7 cellular contexts compared by ENCODE assay signal in genomic region chr6:18019133-18019532, GRCh38. TPM values are rescaled to one million over a fixed set of nuclear protein-coding genes. Genes with fewer than 3 reads are reported as not detected.
DNase-seq lines count a peak whose midpoint lies in the region; TF ChIP-seq lines count a peak whose summit lies in the region.
"Not testable (repeated sequence)": the region's sequence is repeated elsewhere in the genome, so short reads cannot be mapped to it uniquely, and the experiment has no call there.
"Had no signal": no experiment of that assay in that cellular context is flagged by ENCODE, and none has a peak within 500 bp of the region (broad histone marks: within the 10 kb centered on the region; RNA-seq: fewer than 3 reads in every experiment).

No MANE protein-coding gene starts in this region.

- peak overlapping the region; percentile 62; the same call in 1 of the 2 replicates for H2AFZ ChIP-seq in GM23248

- not testable (repeated sequence) for H3K79me2 ChIP-seq in GM23248 (ENCODE audit: insufficient read depth)

- not testable (repeated sequence) for TF ChIP-seq POLR2A in testis (IDR thresholded peaks at IDR 0.05)

- TF ChIP-seq RAD21 in liver (IDR thresholded peaks at IDR 0.05): not testable (repeated sequence)

- in situ Hi-C loops in GM23248 (cut with MboI): not testable (repeated sequence)

- not testable (repeated sequence) for H3K4me3 ChIP-seq in GM23248; liver (ENCODE audit: low read depth in 1 of 3, low read length in 3 of 3)
- H3K4me3 ChIP-seq in ascending aorta (peak overlapping the region; percentile 9 to 60), endocrine pancreas (ENCODE audit: control insufficient read depth, insufficient read depth, low read length) (peak overlapping the region; percentile 50), left ventricle myocardium inferior (peak overlapping the region; percentile 42), testis (peak overlapping the region; percentile 41 to 56)

- H3K4me2 ChIP-seq in GM23248 (ENCODE audit: unreplicated experiment): not testable (repeated sequence)

- not testable (repeated sequence) for H3K9me3 ChIP-seq in GM23248 (ENCODE audit: low read depth); ascending aorta; endocrine pancreas (ENCODE audit: control insufficient read depth, low read length); left ventricle myocardium inferior (replicated peaks); liver (ENCODE audit: control insufficient read depth in 4 of 4, low read length in 3 of 4); testis

- TF ChIP-seq CTCF in ascending aorta (IDR thresholded peaks at IDR 0.05); left ventricle myocardium inferior (IDR thresholded peaks at IDR 0.05; ENCODE audit: borderline replicate concordance); liver (IDR thresholded peaks at IDR 0.05; ENCODE audit: low read depth, low read length, missing input control); testis (IDR thresholded peaks at IDR 0.05): not testable (repeated sequence)

- peaks cover 14% of the 10 kb centered on the region for H3K4me1 ChIP-seq in GM23248 (ENCODE audit: insufficient read depth)
- not testable (repeated sequence) for H3K4me1 ChIP-seq in ascending aorta; endocrine pancreas (ENCODE audit: control insufficient read depth, insufficient read depth, low read length); left ventricle myocardium inferior; liver (ENCODE audit: control insufficient read depth in 4 of 4, insufficient read depth in 4 of 4, low read length in 3 of 4); testis

- WGBS in GM23248 (ENCODE audit: low coverage in 1 of 2, low lambda C conversion rate in 2 of 2, missing lambda C conversion rate in 2 of 2), 2 experiments: 75 to 79% methylated on average over 4 of the region's 4 CpGs
- whole genome bisulfite sequencing in liver: 69% methylated on average over 4 of the region's 4 CpGs
- WGBS in testis, 2 donors: 49 to 54% methylated on average over 4 of the region's 4 CpGs

- H3K36me3 ChIP-seq in GM23248 (ENCODE audit: low read depth); ascending aorta; endocrine pancreas (ENCODE audit: control insufficient read depth, insufficient read depth, low read length); left ventricle myocardium inferior; liver (ENCODE audit: control insufficient read depth in 4 of 4, insufficient read depth in 3 of 4, low read depth in 1 of 4, low read length in 3 of 4); testis (ENCODE audit: low read depth, missing control alignments): not testable (repeated sequence)

- H3K9me2 ChIP-seq in GM23248 (ENCODE audit: insufficient read depth): not testable (repeated sequence)

- H3K27ac ChIP-seq in GM23248; ascending aorta; left ventricle myocardium inferior (replicated peaks); liver (ENCODE audit: low read depth in 1 of 2, low read length in 2 of 2); testis: not testable (repeated sequence)

- intact Hi-C loops in ascending aorta (cut with DNase I); left ventricle myocardium inferior (cut with micrococcal nuclease); testis (cut with DNase I; ENCODE audit: low total_unique reads): not testable (repeated sequence)

- DNase-seq in GM23248, left ventricle myocardium inferior: not testable (repeated sequence)
- DNase-seq in ascending aorta (ENCODE audit: low spot score in 2 of 2): peak in 1 of 2 donors; percentile 3
- DNase-seq in testis: peak; percentile 68

- H3F3A ChIP-seq in GM23248 (ENCODE audit: insufficient read depth): peaks cover 11% of the 10 kb centered on the region; the same call in 1 of the 2 replicates

- H4K20me1 ChIP-seq in GM23248 (ENCODE audit: insufficient read depth): not testable (repeated sequence)

- H3K27me3 ChIP-seq in GM23248 (replicated peaks; ENCODE audit: insufficient read depth); ascending aorta; endocrine pancreas (ENCODE audit: control insufficient read depth, insufficient read depth, low read length); left ventricle myocardium inferior (ENCODE audit: low read depth); liver (ENCODE audit: control insufficient read depth in 4 of 4, insufficient read depth in 4 of 4, low read length in 3 of 4); testis: not testable (repeated sequence)

- H3K9ac ChIP-seq in GM23248; endocrine pancreas (ENCODE audit: control insufficient read depth, insufficient read depth, low read length); liver (ENCODE audit: low read depth in 1 of 2, low read length in 2 of 2): not testable (repeated sequence)

TF ChIP-seq in liver, 16 proteins besides CTCF, POLR2A, EP300 and RAD21:
- peak; percentile 29 for TF ChIP-seq SP1 (IDR thresholded peaks at IDR 0.05)
TF ChIP-seq in liver: peak in this region for 1; not testable (repeated sequence) for 15.

RNA-seq across cellular contexts. Expression of gene KIF13A, which starts 31.7 kb away (rescaled TPM):
- 46.0 and 47.3 TPM in 2 replicates for total RNA-seq in GM23248 (2014; rRNA removed; shearing (Covaris generic))
- polyA plus RNA-seq in GM23248 (2016; fragmentation: Nextera tagmentation; extraction: Ambion mirVana) (5.0 and 7.4 TPM in 2 replicates), liver (1 to 10 TPM; 4.3 to 7.5 TPM), testis (ENCODE audit: insufficient read depth, low read depth, low replicate concordance) (20.8 TPM)
- total RNA-seq in ascending aorta (28.9 TPM), left ventricle myocardium inferior (85.7 TPM), liver (10 to 100 TPM; 13.7 to 28.1 TPM), testis (10 to 100 TPM; 27.7 to 28.7 TPM)
- polyA plus RNA-seq: CD4-positive, CD25-positive, alpha-beta regulatory T cell had no signal
